ENCODE assay signal across 26 cellular contexts in the genomic region with DNA sequence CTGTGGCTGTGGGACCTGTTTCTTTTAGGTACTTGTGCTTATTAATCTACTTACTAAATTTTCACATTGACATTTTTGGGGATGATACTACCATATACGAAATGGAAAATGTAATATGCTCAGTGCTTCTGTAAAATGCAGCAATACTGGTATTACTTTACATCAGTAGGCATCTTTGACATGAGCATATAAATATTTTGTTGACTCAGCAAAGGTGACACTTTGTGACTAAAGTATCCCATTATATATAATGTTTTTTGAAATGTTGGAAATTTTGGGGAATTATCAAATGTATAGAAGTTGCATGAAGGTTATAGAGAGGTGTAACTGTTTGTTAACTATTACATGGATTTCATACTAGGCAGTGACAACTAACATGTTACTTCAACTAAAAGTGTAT. TPM values are rescaled to one million over a fixed set of nuclear protein-coding genes. Genes with fewer than 3 reads are reported as not detected.
"Had no signal": no experiment of that assay in that cellular context is flagged by ENCODE, and none has a peak within 500 bp of the region (broad histone marks: within the 10 kb centered on the region; RNA-seq: fewer than 3 reads in every experiment).

No MANE protein-coding gene starts in this region.

- ATAC-seq: activated CD8-positive, alpha-beta T cell treated with anti-CD3 and anti-CD28 coated beads for 36 hours; SK-N-SH treated with all-trans-retinoic acid at 6 μM for 48 hours had no signal

- H3K9me3 ChIP-seq: breast epithelium, Peyer's patch, SJSA1 had no signal

- H3K4me1 ChIP-seq: breast epithelium, SJSA1 had no signal

- H3K27me3 ChIP-seq: breast epithelium, Peyer's patch, SJSA1 had no signal

- H3K4me3 Mint-ChIP-seq: activated CD8-positive, alpha-beta T cell treated with anti-CD3 and anti-CD28 coated beads for 36 hours; activated naive CD4-positive, alpha-beta T cell treated with anti-CD3 and anti-CD28 coated beads, Interleukin-2, amount 50 U/mL, for 24 hours; T-helper 1 cell treated with Interleukin-12 subunit alpha and Interleukin-12 subunit beta and Interleukin-4 antibody, amounts not matched to agents 30 μg/mL and 1 μg/mL, for 36 hours had no signal

- DNase-seq: activated CD4-positive, CD25-positive, alpha-beta regulatory T cell; activated CD8-positive, alpha-beta memory T cell treated with anti-CD3 and anti-CD28 coated beads, Interleukin-2, amount 50 U/mL, for 4 hours; activated CD8-positive, alpha-beta T cell treated with anti-CD3 and anti-CD28 coated beads for 36 hours; activated effector memory CD4-positive, alpha-beta T cell treated with Interleukin-2 at 50 U/mL for 16 hours; activated naive CD4-positive, alpha-beta T cell; aorta; central memory CD4-positive, alpha-beta T cell; KG1; NCI-H1048; NCI-H2029; NCI-H2107; NCI-H345; NCI-H510A treated with DMSO at 0.1 percent for 48 hours; NCI-H69; NK-92 treated with Interleukin-12 subunit alpha and Interleukin-12 subunit beta, amount 100 ng/mL, for 24 hours; Peyer's patch; SHP77; SW 1271; T-helper 9 cell had no signal

- H3K9me3 Mint-ChIP-seq: activated CD8-positive, alpha-beta T cell treated with anti-CD3 and anti-CD28 coated beads for 36 hours; activated naive CD4-positive, alpha-beta T cell treated with anti-CD3 and anti-CD28 coated beads, Interleukin-2, amount 50 U/mL, for 24 hours; T-helper 1 cell treated with Interleukin-12 subunit alpha and Interleukin-12 subunit beta and Interleukin-4 antibody, amounts not matched to agents 30 μg/mL and 1 μg/mL, for 36 hours had no signal

- H3K4me3 ChIP-seq: breast epithelium, Peyer's patch, SJSA1 had no signal

- H3K27ac Mint-ChIP-seq: activated CD8-positive, alpha-beta T cell treated with anti-CD3 and anti-CD28 coated beads for 36 hours; activated naive CD4-positive, alpha-beta T cell treated with anti-CD3 and anti-CD28 coated beads, Interleukin-2, amount 50 U/mL, for 24 hours; T-helper 1 cell treated with Interleukin-12 subunit alpha and Interleukin-12 subunit beta and Interleukin-4 antibody, amounts not matched to agents 30 μg/mL and 1 μg/mL, for 36 hours had no signal

- H3K27ac ChIP-seq: breast epithelium, SJSA1 had no signal

- H3K27me3 Mint-ChIP-seq: activated CD8-positive, alpha-beta T cell treated with anti-CD3 and anti-CD28 coated beads for 36 hours; activated naive CD4-positive, alpha-beta T cell treated with anti-CD3 and anti-CD28 coated beads, Interleukin-2, amount 50 U/mL, for 24 hours had no signal

RNA-seq across cellular contexts. Expression of a gene that starts 2.3 kb away (rescaled TPM):
- total RNA-seq: activated CD8-positive, alpha-beta T cell treated with anti-CD3 and anti-CD28 coated beads for 36 hours; LHCN-M2; M059J; SJSA1 had no signal
